Comparison of ENCODE assay signal across 8 cellular contexts in the genomic region with DNA sequence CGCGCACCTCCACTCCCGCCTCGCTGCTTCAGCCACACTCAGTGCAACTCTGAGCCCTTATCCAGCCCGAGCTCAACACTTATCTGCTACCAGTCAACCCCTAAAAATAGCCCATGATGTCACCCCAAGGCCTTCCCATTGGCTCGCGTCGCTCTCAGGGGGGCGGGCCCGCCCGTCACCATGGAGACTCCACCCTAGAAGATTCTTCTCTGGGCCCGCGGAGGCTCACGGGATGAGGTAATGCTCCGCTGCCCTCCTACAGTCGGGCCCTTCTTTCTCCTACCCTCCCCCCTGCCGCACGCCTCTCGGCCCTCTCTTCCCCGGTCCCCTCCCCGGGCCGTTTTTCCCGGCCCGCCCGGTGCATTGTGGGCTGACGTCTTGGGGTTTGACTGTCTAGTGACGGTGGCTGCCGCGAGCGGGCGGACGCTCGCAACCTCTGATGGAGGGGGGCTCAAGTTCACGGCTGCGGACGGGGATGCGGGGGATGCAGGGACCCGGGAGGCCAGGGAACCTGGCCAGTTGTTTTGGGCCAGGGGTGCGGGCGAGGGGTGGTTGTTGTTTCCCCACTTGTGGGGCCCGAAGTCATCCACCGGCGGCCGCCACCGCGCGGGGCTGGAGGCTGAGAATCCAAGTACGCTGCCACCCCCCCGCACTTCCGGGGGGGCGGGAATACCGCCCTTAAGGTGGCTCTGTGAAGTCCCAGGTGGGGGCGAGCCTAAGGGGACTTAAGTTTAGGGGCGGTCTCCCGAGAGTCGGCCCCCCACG. TPM values are rescaled to one million over a fixed set of nuclear protein-coding genes. Genes with fewer than 3 reads are reported as not detected.
DNase-seq lines count a peak whose midpoint lies in the region; ATAC-seq and TF ChIP-seq lines count a peak whose summit lies in the region.

A gene (minus strand): TSS at position 55 of the 765 bp plus-strand sequence. CDS start 977 bp downstream, outside the sequence.

- DNase-seq in AG08396 (ENCODE audit: low spot score) (peak; percentile 98), NCI-H446 (lab: John Stamatoyannopoulos, UW) (peak; percentile 99 to 100), inferior parietal cortex (ENCODE audit: extremely low spot score) (peak; percentile 100), spleen (peak; percentile 99)
- DNase-seq in activated CD4-positive, CD25-positive, alpha-beta regulatory T cell treated with anti-CD3 and anti-CD28 coated beads, Interleukin-2, amount 50 U/mL, for 16 hours (ENCODE audit: low read depth, low spot score) = peak; percentile 99
- peak; percentile 94 to 98 for DNase-seq in central memory CD8-positive, alpha-beta T cell (ENCODE audit: low spot score in 2 of 2)

- peak; percentile 99 to 100 (median 99) for TF ChIP-seq POLR2A in spleen (IDR thresholded peaks at IDR 0.05)

- H3K4me3 Mint-ChIP-seq in central memory CD8-positive, alpha-beta T cell = peak within 1 kb of the TSS; percentile 89

- H3K36me3 ChIP-seq in spleen = peaks cover 0 to 14% (median 0%) of the 10 kb centered on the region in 6 donors

- H3K27ac ChIP-seq in spleen = peak within 1 kb of the TSS; percentile 98 to 99 (median 99)

- TF ChIP-seq CTCF in spleen (IDR thresholded peaks at IDR 0.05 in 8 of 11, conservative IDR thresholded peaks at IDR 0.05 in 3 of 11) = peak in 3 of 11 experiments; percentile 12 to 27 (median 15)

- H3K27me3 ChIP-seq in spleen (replicated peaks in 1 of 7) = peaks cover 0 to 9% (median 0%) of the 10 kb centered on the region in 7 donors

- peaks cover 8% of the 10 kb centered on the region for H3K27me3 Mint-ChIP-seq in central memory CD8-positive, alpha-beta T cell

- intact Hi-C loops in spleen (cut with DNase I; ENCODE audit: low total_unique reads) = loop anchor here (10.0 kb wide), 2 partner anchors 101 to 511 kb away; a partner anchor contains a TSS

- H3K9me3 Mint-ChIP-seq in central memory CD8-positive, alpha-beta T cell = peaks cover 6% of the 10 kb centered on the region

- H3K4me1 Mint-ChIP-seq in central memory CD8-positive, alpha-beta T cell = peaks cover 42% of the 10 kb centered on the region

- peaks cover 0 to 52% (median 35%) of the 10 kb centered on the region in 6 donors for H3K4me1 ChIP-seq in spleen

- peaks cover 62% of the 10 kb centered on the region for H3K36me3 Mint-ChIP-seq in central memory CD8-positive, alpha-beta T cell (ENCODE audit: insufficient read depth)

- peaks cover 0 to 16% (median 13%) of the 10 kb centered on the region in 8 donors for H3K9me3 ChIP-seq in spleen

- H3K27ac Mint-ChIP-seq in central memory CD8-positive, alpha-beta T cell (ENCODE audit: low read depth) = peak within 1 kb of the TSS; percentile 99

- ATAC-seq in GM19025 (IDR thresholded peaks at IDR 0.05; ENCODE audit: low read depth, unreplicated experiment) (peak; percentile 75), HG03342 (IDR thresholded peaks at IDR 0.05; ENCODE audit: unreplicated experiment) (peak; percentile 81)
- ATAC-seq in central memory CD8-positive, alpha-beta T cell (replicated peaks; ENCODE audit: extremely low read depth, poor library complexity, severe bottlenecking) = peak; percentile 70

- 0 to 1% (median 1%) methylated on average over 42 to 57 of the region's 57 CpGs for WGBS in spleen, 5 donors

- H3K4me3 ChIP-seq in spleen = peak within 1 kb of the TSS; percentile 57 to 88 (median 69)

RNA-seq across cellular contexts. Expression of the gene that starts here (rescaled TPM):
- total RNA-seq in spleen = 100 to 1,000 TPM in 1 of 7 donors, 10 to 100 TPM in 6; 33.7 to 162 (median 60.3) TPM
- 10 to 100 TPM in 2 of 3 donors, 1 to 10 TPM in 1; 8.3 to 40.8 (median 18.6) TPM for polyA plus RNA-seq in spleen

Comparison
In these comparisons a context has a peak if more than half of its experiments do, and no peak if none do; other contexts are left out.
1. Peak in every context shown above with its lines: DNase-seq, ATAC-seq, H3K4me3 ChIP-seq and H3K27ac ChIP-seq.